1 cellular context compared by ENCODE assay signal in the genomic region with DNA sequence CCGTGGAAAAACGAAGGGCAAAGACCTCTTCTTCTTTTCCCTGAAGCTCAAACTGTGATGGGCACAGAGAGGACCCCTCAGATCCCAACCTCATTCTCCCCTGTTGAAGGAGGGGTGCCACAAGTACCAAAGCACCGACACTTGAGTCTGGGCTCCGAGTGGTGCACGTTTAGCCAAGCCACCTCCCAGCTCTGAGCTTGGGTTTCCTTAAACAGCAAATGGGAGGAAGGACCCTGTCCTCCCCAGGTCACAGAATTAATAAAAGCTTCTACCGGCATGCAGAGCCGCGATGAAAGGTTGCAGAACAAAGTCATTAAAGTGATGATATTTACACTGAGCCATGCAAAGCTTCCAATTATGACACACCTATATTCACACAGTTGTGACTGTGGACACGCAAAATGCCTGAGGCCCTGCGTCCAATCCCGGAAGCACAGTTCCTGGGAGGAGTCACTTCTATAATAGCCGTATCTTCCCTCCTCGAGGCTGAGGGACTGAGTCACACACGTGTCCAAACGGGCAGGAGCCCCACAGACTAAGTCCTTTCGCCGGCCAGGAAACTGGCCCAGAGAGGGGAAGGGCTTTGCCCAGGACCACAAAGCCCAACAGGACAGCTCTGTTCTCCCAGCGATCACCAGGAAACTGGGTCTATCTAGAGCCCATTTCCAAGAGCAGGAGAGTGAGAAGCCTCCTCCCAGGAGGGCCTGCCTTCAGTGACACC.
TF ChIP-seq lines count a peak whose summit lies in the region.

No MANE protein-coding gene starts in this region.

TF ChIP-seq in HEK293, 187 proteins besides CTCF, POLR2A, EP300 and RAD21 (continued from another document and continues in another):
- TF ChIP-seq ZNF10 (tag by site-specific recombination; IDR thresholded peaks at IDR 0.05): no peak
- TF ChIP-seq ZNF23 (tag by site-specific recombination; IDR thresholded peaks at IDR 0.05; ENCODE audit: borderline replicate concordance): no peak
- TF ChIP-seq, protein P1, sequence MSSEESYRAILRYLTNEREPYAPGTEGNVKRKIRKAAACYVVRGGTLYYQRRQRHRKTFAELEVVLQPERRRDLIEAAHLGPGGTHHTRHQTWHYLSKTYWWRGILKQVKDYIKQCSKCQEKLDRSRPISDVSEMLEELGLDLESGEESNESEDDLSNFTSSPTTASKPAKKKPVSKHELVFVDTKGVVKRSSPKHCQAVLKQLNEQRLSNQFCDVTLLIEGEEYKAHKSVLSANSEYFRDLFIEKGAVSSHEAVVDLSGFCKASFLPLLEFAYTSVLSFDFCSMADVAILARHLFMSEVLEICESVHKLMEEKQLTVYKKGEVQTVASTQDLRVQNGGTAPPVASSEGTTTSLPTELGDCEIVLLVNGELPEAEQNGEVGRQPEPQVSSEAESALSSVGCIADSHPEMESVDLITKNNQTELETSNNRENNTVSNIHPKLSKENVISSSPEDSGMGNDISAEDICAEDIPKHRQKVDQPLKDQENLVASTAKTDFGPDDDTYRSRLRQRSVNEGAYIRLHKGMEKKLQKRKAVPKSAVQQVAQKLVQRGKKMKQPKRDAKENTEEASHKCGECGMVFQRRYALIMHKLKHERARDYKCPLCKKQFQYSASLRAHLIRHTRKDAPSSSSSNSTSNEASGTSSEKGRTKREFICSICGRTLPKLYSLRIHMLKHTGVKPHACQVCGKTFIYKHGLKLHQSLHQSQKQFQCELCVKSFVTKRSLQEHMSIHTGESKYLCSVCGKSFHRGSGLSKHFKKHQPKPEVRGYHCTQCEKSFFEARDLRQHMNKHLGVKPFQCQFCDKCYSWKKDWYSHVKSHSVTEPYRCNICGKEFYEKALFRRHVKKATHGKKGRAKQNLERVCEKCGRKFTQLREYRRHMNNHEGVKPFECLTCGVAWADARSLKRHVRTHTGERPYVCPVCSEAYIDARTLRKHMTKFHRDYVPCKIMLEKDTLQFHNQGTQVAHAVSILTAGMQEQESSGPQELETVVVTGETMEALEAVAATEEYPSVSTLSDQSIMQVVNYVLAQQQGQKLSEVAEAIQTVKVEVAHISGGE (tag by site-specific recombination; conservative IDR thresholded peaks at IDR 0.05; ENCODE audit: low read depth): peak; percentile 87
- peak; percentile 76 for TF ChIP-seq ZNF335 (tag by site-specific recombination; conservative IDR thresholded peaks at IDR 0.05)
- no peak for TF ChIP-seq ZNF433 (tag by site-specific recombination; IDR thresholded peaks at IDR 0.05; ENCODE audit: low read depth)
- TF ChIP-seq KLF16 (tag by site-specific recombination; IDR thresholded peaks at IDR 0.05): peak; percentile 22; the same call in 1 of the 2 replicates
- 0 out of 2 replicates have a peak, but pooled peaks have one; percentile 43 for TF ChIP-seq ZBTB20 (tag by site-specific recombination; IDR thresholded peaks at IDR 0.05)
- TF ChIP-seq, protein P2, sequence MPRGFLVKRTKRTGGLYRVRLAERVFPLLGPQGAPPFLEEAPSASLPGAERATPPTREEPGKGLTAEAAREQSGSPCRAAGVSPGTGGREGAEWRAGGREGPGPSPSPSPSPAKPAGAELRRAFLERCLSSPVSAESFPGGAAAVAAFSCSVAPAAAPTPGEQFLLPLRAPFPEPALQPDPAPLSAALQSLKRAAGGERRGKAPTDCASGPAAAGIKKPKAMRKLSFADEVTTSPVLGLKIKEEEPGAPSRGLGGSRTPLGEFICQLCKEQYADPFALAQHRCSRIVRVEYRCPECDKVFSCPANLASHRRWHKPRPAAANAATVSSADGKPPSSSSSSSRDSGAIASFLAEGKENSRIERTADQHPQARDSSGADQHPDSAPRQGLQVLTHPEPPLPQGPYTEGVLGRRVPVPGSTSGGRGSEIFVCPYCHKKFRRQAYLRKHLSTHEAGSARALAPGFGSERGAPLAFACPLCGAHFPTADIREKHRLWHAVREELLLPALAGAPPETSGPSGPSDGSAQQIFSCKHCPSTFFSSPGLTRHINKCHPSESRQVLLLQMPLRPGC (tag by site-specific recombination; IDR thresholded peaks at IDR 0.05): peak; percentile 80
- no peak for TF ChIP-seq ZNF211 (tag by site-specific recombination; IDR thresholded peaks at IDR 0.05; ENCODE audit: low read depth)
- no peak for TF ChIP-seq MEIS1 (CRISPR knock-in tag; IDR thresholded peaks at IDR 0.05; ENCODE audit: borderline replicate concordance)
- no peak for TF ChIP-seq ZNF248 (tag by site-specific recombination; IDR thresholded peaks at IDR 0.05)
- no peak; the same call in 1 of the 2 replicates for TF ChIP-seq BCL11A (tag by site-specific recombination; IDR thresholded peaks at IDR 0.05; ENCODE audit: low read depth)
- no peak for TF ChIP-seq ZIC2 (tag by site-specific recombination; IDR thresholded peaks at IDR 0.05)
- TF ChIP-seq, protein P3, sequence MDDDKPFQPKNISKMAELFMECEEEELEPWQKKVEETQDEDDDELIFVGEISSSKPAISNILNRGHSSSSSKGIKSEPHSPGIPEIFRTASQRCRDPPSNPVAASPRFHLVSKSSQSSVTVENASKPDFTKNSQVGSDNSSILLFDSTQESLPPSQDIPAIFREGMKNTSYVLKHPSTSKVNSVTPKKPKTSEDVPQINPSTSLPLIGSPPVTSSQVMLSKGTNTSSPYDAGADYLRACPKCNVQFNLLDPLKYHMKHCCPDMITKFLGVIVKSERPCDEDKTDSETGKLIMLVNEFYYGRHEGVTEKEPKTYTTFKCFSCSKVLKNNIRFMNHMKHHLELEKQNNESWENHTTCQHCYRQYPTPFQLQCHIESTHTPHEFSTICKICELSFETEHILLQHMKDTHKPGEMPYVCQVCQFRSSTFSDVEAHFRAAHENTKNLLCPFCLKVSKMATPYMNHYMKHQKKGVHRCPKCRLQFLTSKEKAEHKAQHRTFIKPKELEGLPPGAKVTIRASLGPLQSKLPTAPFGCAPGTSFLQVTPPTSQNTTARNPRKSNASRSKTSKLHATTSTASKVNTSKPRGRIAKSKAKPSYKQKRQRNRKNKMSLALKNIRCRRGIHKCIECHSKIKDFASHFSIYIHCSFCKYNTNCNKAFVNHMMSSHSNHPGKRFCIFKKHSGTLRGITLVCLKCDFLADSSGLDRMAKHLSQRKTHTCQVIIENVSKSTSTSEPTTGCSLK (tag by site-specific recombination; IDR thresholded peaks at IDR 0.05): no peak
- 0 out of 2 replicates have a peak, but pooled peaks have one; percentile 12 for TF ChIP-seq ZNF184 (tag by site-specific recombination; IDR thresholded peaks at IDR 0.05)
- TF ChIP-seq GLIS1 (tag by site-specific recombination; IDR thresholded peaks at IDR 0.05): peak; percentile 44; the same call in 1 of the 2 replicates
- TF ChIP-seq YY1 (tag by site-specific recombination; IDR thresholded peaks at IDR 0.05): no peak
- TF ChIP-seq, protein P4, sequence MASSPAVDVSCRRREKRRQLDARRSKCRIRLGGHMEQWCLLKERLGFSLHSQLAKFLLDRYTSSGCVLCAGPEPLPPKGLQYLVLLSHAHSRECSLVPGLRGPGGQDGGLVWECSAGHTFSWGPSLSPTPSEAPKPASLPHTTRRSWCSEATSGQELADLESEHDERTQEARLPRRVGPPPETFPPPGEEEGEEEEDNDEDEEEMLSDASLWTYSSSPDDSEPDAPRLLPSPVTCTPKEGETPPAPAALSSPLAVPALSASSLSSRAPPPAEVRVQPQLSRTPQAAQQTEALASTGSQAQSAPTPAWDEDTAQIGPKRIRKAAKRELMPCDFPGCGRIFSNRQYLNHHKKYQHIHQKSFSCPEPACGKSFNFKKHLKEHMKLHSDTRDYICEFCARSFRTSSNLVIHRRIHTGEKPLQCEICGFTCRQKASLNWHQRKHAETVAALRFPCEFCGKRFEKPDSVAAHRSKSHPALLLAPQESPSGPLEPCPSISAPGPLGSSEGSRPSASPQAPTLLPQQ (tag by site-specific recombination; IDR thresholded peaks at IDR 0.05): peak; percentile 77
- TF ChIP-seq, protein P5, sequence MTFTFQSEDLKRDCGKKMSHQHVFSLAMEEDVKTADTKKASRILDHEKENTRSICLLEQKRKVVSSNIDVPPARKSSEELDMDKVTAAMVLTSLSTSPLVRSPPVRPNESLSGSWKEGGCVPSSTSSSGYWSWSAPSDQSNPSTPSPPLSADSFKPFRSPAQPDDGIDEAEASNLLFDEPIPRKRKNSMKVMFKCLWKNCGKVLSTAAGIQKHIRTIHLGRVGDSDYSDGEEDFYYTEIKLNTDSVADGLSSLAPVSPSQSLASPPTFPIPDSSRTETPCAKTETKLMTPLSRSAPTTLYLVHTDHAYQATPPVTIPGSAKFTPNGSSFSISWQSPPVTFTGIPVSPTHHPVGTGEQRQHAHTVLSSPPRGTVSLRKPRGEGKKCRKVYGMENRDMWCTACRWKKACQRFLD (tag by site-specific recombination; IDR thresholded peaks at IDR 0.05): no peak
- TF ChIP-seq ZSCAN30 (tag by site-specific recombination; IDR thresholded peaks at IDR 0.05): 0 out of 2 replicates have a peak, but pooled peaks have one; percentile 13
- no peak for TF ChIP-seq ZNF747 (tag by site-specific recombination; IDR thresholded peaks at IDR 0.05)
- TF ChIP-seq, protein P6, sequence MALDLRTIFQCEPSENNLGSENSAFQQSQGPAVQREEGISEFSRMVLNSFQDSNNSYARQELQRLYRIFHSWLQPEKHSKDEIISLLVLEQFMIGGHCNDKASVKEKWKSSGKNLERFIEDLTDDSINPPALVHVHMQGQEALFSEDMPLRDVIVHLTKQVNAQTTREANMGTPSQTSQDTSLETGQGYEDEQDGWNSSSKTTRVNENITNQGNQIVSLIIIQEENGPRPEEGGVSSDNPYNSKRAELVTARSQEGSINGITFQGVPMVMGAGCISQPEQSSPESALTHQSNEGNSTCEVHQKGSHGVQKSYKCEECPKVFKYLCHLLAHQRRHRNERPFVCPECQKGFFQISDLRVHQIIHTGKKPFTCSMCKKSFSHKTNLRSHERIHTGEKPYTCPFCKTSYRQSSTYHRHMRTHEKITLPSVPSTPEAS (tag by site-specific recombination; IDR thresholded peaks at IDR 0.05): no peak
- TF ChIP-seq, protein P7, sequence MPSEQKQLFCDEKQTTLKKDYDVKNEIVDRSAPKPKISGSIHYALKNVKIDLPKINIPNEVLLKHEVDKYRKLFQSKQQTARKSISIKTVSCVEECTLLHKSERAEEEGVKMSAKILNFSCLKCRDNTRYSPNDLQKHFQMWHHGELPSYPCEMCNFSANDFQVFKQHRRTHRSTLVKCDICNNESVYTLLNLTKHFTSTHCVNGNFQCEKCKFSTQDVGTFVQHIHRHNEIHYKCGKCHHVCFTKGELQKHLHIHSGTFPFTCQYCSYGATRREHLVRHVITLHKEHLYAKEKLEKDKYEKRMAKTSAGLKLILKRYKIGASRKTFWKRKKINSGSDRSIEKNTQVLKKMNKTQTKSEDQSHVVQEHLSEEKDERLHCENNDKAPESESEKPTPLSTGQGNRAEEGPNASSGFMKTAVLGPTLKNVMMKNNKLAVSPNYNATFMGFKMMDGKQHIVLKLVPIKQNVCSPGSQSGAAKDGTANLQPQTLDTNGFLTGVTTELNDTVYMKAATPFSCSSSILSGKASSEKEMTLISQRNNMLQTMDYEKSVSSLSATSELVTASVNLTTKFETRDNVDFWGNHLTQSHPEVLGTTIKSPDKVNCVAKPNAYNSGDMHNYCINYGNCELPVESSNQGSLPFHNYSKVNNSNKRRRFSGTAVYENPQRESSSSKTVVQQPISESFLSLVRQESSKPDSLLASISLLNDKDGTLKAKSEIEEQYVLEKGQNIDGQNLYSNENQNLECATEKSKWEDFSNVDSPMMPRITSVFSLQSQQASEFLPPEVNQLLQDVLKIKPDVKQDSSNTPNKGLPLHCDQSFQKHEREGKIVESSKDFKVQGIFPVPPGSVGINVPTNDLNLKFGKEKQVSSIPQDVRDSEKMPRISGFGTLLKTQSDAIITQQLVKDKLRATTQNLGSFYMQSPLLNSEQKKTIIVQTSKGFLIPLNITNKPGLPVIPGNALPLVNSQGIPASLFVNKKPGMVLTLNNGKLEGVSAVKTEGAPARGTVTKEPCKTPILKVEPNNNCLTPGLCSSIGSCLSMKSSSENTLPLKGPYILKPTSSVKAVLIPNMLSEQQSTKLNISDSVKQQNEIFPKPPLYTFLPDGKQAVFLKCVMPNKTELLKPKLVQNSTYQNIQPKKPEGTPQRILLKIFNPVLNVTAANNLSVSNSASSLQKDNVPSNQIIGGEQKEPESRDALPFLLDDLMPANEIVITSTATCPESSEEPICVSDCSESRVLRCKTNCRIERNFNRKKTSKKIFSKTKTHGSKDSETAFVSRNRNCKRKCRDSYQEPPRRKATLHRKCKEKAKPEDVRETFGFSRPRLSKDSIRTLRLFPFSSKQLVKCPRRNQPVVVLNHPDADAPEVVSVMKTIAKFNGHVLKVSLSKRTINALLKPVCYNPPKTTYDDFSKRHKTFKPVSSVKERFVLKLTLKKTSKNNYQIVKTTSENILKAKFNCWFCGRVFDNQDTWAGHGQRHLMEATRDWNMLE (tag by site-specific recombination; conservative IDR thresholded peaks at IDR 0.05; ENCODE audit: low read depth): 0 out of 2 replicates have a peak, but pooled peaks have one; percentile 6
- TF ChIP-seq, protein P8, sequence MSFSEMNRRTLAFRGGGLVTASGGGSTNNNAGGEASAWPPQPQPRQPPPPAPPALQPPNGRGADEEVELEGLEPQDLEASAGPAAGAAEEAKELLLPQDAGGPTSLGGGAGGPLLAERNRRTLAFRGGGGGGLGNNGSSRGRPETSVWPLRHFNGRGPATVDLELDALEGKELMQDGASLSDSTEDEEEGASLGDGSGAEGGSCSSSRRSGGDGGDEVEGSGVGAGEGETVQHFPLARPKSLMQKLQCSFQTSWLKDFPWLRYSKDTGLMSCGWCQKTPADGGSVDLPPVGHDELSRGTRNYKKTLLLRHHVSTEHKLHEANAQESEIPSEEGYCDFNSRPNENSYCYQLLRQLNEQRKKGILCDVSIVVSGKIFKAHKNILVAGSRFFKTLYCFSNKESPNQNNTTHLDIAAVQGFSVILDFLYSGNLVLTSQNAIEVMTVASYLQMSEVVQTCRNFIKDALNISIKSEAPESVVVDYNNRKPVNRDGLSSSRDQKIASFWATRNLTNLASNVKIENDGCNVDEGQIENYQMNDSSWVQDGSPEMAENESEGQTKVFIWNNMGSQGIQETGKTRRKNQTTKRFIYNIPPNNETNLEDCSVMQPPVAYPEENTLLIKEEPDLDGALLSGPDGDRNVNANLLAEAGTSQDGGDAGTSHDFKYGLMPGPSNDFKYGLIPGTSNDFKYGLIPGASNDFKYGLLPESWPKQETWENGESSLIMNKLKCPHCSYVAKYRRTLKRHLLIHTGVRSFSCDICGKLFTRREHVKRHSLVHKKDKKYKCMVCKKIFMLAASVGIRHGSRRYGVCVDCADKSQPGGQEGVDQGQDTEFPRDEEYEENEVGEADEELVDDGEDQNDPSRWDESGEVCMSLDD (tag by site-specific recombination; IDR thresholded peaks at IDR 0.05): peak; percentile 14; the same call in 1 of the 2 replicates
- no peak for TF ChIP-seq OSR2 (tag by site-specific recombination; IDR thresholded peaks at IDR 0.05)
- TF ChIP-seq ZNF423 (tag by site-specific recombination; IDR thresholded peaks at IDR 0.05): no peak
- TF ChIP-seq WT1 (tag by site-specific recombination; IDR thresholded peaks at IDR 0.05): peak; percentile 94
- TF ChIP-seq, protein P9, sequence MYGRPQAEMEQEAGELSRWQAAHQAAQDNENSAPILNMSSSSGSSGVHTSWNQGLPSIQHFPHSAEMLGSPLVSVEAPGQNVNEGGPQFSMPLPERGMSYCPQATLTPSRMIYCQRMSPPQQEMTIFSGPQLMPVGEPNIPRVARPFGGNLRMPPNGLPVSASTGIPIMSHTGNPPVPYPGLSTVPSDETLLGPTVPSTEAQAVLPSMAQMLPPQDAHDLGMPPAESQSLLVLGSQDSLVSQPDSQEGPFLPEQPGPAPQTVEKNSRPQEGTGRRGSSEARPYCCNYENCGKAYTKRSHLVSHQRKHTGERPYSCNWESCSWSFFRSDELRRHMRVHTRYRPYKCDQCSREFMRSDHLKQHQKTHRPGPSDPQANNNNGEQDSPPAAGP (tag by site-specific recombination; IDR thresholded peaks at IDR 0.05): peak; percentile 94
- no peak for TF ChIP-seq ZNF677 (tag by site-specific recombination; IDR thresholded peaks at IDR 0.05)
- no peak for TF ChIP-seq ZFHX2 (tag by site-specific recombination; conservative IDR thresholded peaks at IDR 0.05)
- TF ChIP-seq ZNF610 (tag by site-specific recombination; IDR thresholded peaks at IDR 0.05; ENCODE audit: borderline replicate concordance): no peak
- TF ChIP-seq ZNF48 (tag by site-specific recombination; IDR thresholded peaks at IDR 0.05): no peak
- peak; percentile 67; the same call in 1 of the 2 replicates for TF ChIP-seq ZNF24 (tag by site-specific recombination; IDR thresholded peaks at IDR 0.05)
- no peak for TF ChIP-seq ZNF791 (tag by site-specific recombination; IDR thresholded peaks at IDR 0.05)
